8 cellular contexts compared by ENCODE assay signal in genomic region chr19:3618144-3618810, GRCh38. TPM values are rescaled to one million over a fixed set of nuclear protein-coding genes. Genes with fewer than 3 reads are reported as not detected.
A peak's percentile ranks its signal among the peaks of the same experiment; 100 is the strongest.
DNase-seq lines count a peak whose midpoint lies in the region; ATAC-seq and TF ChIP-seq lines count a peak whose summit lies in the region.

No MANE protein-coding gene starts in this region.

- 0 out of 2 replicates have a peak, but pooled peaks cover 8% of the 10 kb centered on the region for H3F3A ChIP-seq in GM23338 (replicated peaks; ENCODE audit: low read depth)

- 0 out of 3 replicates have a peak, but pooled peaks cover 2% of the 10 kb centered on the region for H3K4me1 Mint-ChIP-seq in GM23338
- 0 out of 2 replicates have a peak, but pooled peaks cover 3% of the 10 kb centered on the region for H3K4me1 Mint-ChIP-seq in WTC11

- H3K36me3 ChIP-seq in GM23338 (ENCODE audit: insufficient read depth) (no peaks in the 10 kb centered on the region), liver (ENCODE audit: control insufficient read depth in 4 of 4, insufficient read depth in 3 of 4, low read depth in 1 of 4, low read length in 3 of 4) (peaks cover 0 to 27% (median 7%) of the 10 kb centered on the region in 4 donors)

- H3K27me3 Mint-ChIP-seq in GM23338 (ENCODE audit: insufficient read depth, low read depth, poor library complexity) (peaks cover 4% of the 10 kb centered on the region), WTC11 (ENCODE audit: low read depth) (no peaks in the 10 kb centered on the region)

- peaks cover 5% of the 10 kb centered on the region for H4K20me1 ChIP-seq in GM23338 (replicated peaks; ENCODE audit: insufficient read depth)

- no peaks in the 10 kb centered on the region for H3K9me3 ChIP-seq in liver (ENCODE audit: control insufficient read depth in 4 of 4, low read length in 3 of 4)

- H3K4me3 Mint-ChIP-seq in GM23338: no peak overlapping the region
- H3K4me3 Mint-ChIP-seq in WTC11: no peak overlapping the region

- H3K4me3 ChIP-seq in GM23338 (no peak overlapping the region), liver (ENCODE audit: low read depth in 1 of 3, low read length in 3 of 3) (no peak overlapping the region)

- POLR2A ChIA-PET in WTC11 (lab: Charles Lee): no interaction called here

- H3K4me1 ChIP-seq in GM23338 (ENCODE audit: insufficient read depth): no peaks in the 10 kb centered on the region; the same call in 1 of the 2 replicates
- H3K4me1 ChIP-seq in liver (ENCODE audit: control insufficient read depth in 4 of 4, insufficient read depth in 4 of 4, low read length in 3 of 4): no peaks in the 10 kb centered on the region

- no peaks in the 10 kb centered on the region for H3K79me2 ChIP-seq in GM23338 (replicated peaks; ENCODE audit: insufficient read depth)

- 64% methylated on average over 31 of the region's 31 CpGs for WGBS in liver

- ATAC-seq in GM23338 (peak; percentile 85), WTC11 (peak; percentile 78)

- CTCF ChIA-PET in WTC11 (lab: Charles Lee): interaction anchor here (0.7 to 3.4 kb wide), 6 partner anchors 9 to 32 kb away, joined by 3 to 17 read pairs (median 3); no protein-coding TSS in a partner anchor

- TF ChIP-seq CTCF in GM23338 (conservative IDR thresholded peaks at IDR 0.05; ENCODE audit: low read depth in 2 of 2): peak; percentile 78 to 89
- peak; percentile 92 for TF ChIP-seq CTCF in WTC11 (IDR thresholded peaks at IDR 0.05)
- TF ChIP-seq CTCF in liver (IDR thresholded peaks at IDR 0.05; ENCODE audit: low read depth, low read length, missing input control): peak; percentile 63

- no peak overlapping the region for H3K27ac ChIP-seq in GM23338 (ENCODE audit: low read depth)
- no peak overlapping the region for H3K27ac ChIP-seq in liver (ENCODE audit: low read depth in 1 of 2, low read length in 2 of 2)

- no peak overlapping the region for H2AFZ ChIP-seq in GM23338

- H3K27me3 ChIP-seq in GM23338 (ENCODE audit: insufficient read depth) (no peaks in the 10 kb centered on the region), liver (ENCODE audit: control insufficient read depth in 4 of 4, insufficient read depth in 4 of 4, low read length in 3 of 4) (no peaks in the 10 kb centered on the region)

- DNase-seq in AG08395 (ENCODE audit: low spot score) (peak; percentile 93), GM23338 (ENCODE audit: low spot score) (peak; percentile 79), WTC11 (ENCODE audit: low spot score) (peak; percentile 80), cerebellar cortex (ENCODE audit: low spot score) (peak; percentile 28), amniotic stem cell (lab: John Stamatoyannopoulos, UW) (no peak), NCI-H446 (lab: John Stamatoyannopoulos, UW) (no peak)
- DNase-seq in stimulated activated CD8-positive, alpha-beta memory T cell treated with anti-CD3 and anti-CD28 coated beads, Interleukin-2, amount 100 ng/mL, for 1 hour (ENCODE audit: low read depth in 2 of 2): peak; percentile 18 to 24

- H3K27ac Mint-ChIP-seq in GM23338 (no peak overlapping the region), WTC11 (no peak overlapping the region)

- TF ChIP-seq RAD21 in liver (IDR thresholded peaks at IDR 0.05): peak; percentile 77 to 88

- no peak overlapping the region for H3K9ac ChIP-seq in liver (ENCODE audit: low read depth in 1 of 2, low read length in 2 of 2)

- no peaks in the 10 kb centered on the region for H3K9me3 Mint-ChIP-seq in GM23338
- H3K9me3 Mint-ChIP-seq in WTC11: no peaks in the 10 kb centered on the region

- H3K4me2 ChIP-seq in GM23338: no peak overlapping the region

- H3K9me2 ChIP-seq in GM23338 (ENCODE audit: insufficient read depth): no peaks in the 10 kb centered on the region

- H3K36me3 Mint-ChIP-seq in GM23338 (ENCODE audit: low read depth) (peaks cover 18% of the 10 kb centered on the region), WTC11 (peaks cover 5% of the 10 kb centered on the region)

TF ChIP-seq in GM23338, 12 proteins besides CTCF, POLR2A, EP300 and RAD21 (continues in another document):
- TF ChIP-seq STAT1 (IDR thresholded peaks at IDR 0.05; ENCODE audit: unreplicated experiment): no peak
- no peak for TF ChIP-seq CREB1 (CRISPR knock-in tag; IDR thresholded peaks at IDR 0.05; ENCODE audit: low read depth)
- TF ChIP-seq EZH2 (IDR thresholded peaks at IDR 0.05; ENCODE audit: low read depth, unreplicated experiment): no peak
- TF ChIP-seq NANOG (IDR thresholded peaks at IDR 0.05; ENCODE audit: borderline replicate concordance): no peak
- TF ChIP-seq JUNB (IDR thresholded peaks at IDR 0.05; ENCODE audit: unreplicated experiment): no peak
- no peak for TF ChIP-seq ZNF331 (CRISPR knock-in tag; IDR thresholded peaks at IDR 0.05; ENCODE audit: low read depth)
- TF ChIP-seq EZH2phosphoT487 (IDR thresholded peaks at IDR 0.05; ENCODE audit: unreplicated experiment): no peak

TF ChIP-seq in WTC11, 78 proteins besides CTCF, POLR2A, EP300 and RAD21 (continues in another document):
- no peak for TF ChIP-seq PRDM15 (CRISPR knock-in tag; IDR thresholded peaks at IDR 0.05)

TF ChIP-seq in liver, 16 proteins besides CTCF, POLR2A, EP300 and RAD21 (continues in another document):
- no peak for TF ChIP-seq EGR1 (IDR thresholded peaks at IDR 0.05; ENCODE audit: low read depth in 2 of 2)
- no peak for TF ChIP-seq FOXA1 (IDR thresholded peaks at IDR 0.05)
- no peak for TF ChIP-seq NR2F2 (IDR thresholded peaks at IDR 0.05)
- TF ChIP-seq RXRA (IDR thresholded peaks at IDR 0.05): no peak
- TF ChIP-seq HNF4A (conservative IDR thresholded peaks at IDR 0.05): no peak
- TF ChIP-seq JUND (IDR thresholded peaks at IDR 0.05): no peak
- TF ChIP-seq GABPA (IDR thresholded peaks at IDR 0.05 in 1 of 2, conservative IDR thresholded peaks at IDR 0.05 in 1 of 2): no peak
- TF ChIP-seq HNF4G (IDR thresholded peaks at IDR 0.05): no peak
- TF ChIP-seq SP1 (IDR thresholded peaks at IDR 0.05): no peak
- TF ChIP-seq ATF3 (IDR thresholded peaks at IDR 0.05): no peak
- TF ChIP-seq ZBTB33 (IDR thresholded peaks at IDR 0.05): no peak
- TF ChIP-seq YY1 (IDR thresholded peaks at IDR 0.05): no peak
- no peak for TF ChIP-seq REST (IDR thresholded peaks at IDR 0.05)

RNA-seq across cellular contexts. Expression of gene CACTIN, which starts 8.3 kb away (rescaled TPM):
- 47.4 and 47.7 TPM in 2 replicates for total RNA-seq in GM23338 (2014; rRNA removed; shearing (Covaris generic))
- polyA plus RNA-seq in GM23338 (2016; fragmentation: Nextera tagmentation; extraction: Ambion mirVana) (14.3 and 16.9 TPM in 2 replicates), liver (1 to 10 TPM; 1.9 to 7.4 TPM)
- total RNA-seq in WTC11 (2021) (39.3 to 43.0 TPM (median 42.2 TPM) in 3 replicates), liver (10 to 100 TPM; 12.7 to 13.2 TPM)

RNA-seq across cellular contexts. Expression of gene TBXA2R, which starts 11.6 kb away (rescaled TPM):
- 0.73 and 0.82 TPM in 2 replicates for total RNA-seq in GM23338 (2014; rRNA removed; shearing (Covaris generic))
- 0.42 and 0.47 TPM in 2 replicates for polyA plus RNA-seq in GM23338 (2016; fragmentation: Nextera tagmentation; extraction: Ambion mirVana)
- total RNA-seq in WTC11 (2021): 1.0 to 1.4 TPM (median 1.3 TPM) in 3 replicates
- 1 to 10 TPM; 1.7 to 6.0 TPM for total RNA-seq in liver
- 1 to 10 TPM; 5.0 to 5.9 TPM for polyA plus RNA-seq in liver

RNA-seq across cellular contexts. Expression of gene GIPC3, which starts 33.0 kb away (rescaled TPM):
- total RNA-seq in GM23338 (2014; rRNA removed; shearing (Covaris generic)): 0.59 and 1.6 TPM in 2 replicates
- polyA plus RNA-seq in GM23338 (2016; fragmentation: Nextera tagmentation; extraction: Ambion mirVana) (0.26 and 0.48 TPM in 2 replicates), liver (under 1 TPM; 0.25 to 0.95 TPM)
- total RNA-seq in WTC11 (2021) (1.0 to 2.3 TPM (median 1.6 TPM) in 3 replicates), liver (under 1 TPM; 0.23 to 0.25 TPM)

RNA-seq across cellular contexts. Expression of gene HMG20B, which starts 45.5 kb away (rescaled TPM):
- 107 and 130 TPM in 2 replicates for total RNA-seq in GM23338 (2014; rRNA removed; shearing (Covaris generic))
- polyA plus RNA-seq in GM23338 (2016; fragmentation: Nextera tagmentation; extraction: Ambion mirVana): 74.1 and 77.8 TPM in 2 replicates
- total RNA-seq in WTC11 (2021): 115 to 132 TPM (median 121 TPM) in 3 replicates
- total RNA-seq in liver: 10 to 100 TPM; 28.6 to 35.1 TPM
- polyA plus RNA-seq in liver: 10 to 100 TPM; 29.3 to 31.7 TPM

Comparison
In these comparisons a context has a peak if more than half of its experiments do, and no peak if none do; other contexts are left out.
1. DNase-seq: peak in AG08395 (single experiment), GM23338 (single experiment), WTC11 (single experiment), cerebellar cortex (single experiment) and stimulated activated CD8-positive, alpha-beta memory T cell treated with anti-CD3 and anti-CD28 coated beads, Interleukin-2, amount 100 ng/mL, for 1 hour (2 of 2); none in amniotic stem cell (single experiment) and NCI-H446 (0 of 2).
2. Peak in every context shown above with its lines, with median percentiles within 50 percentile points of each other: CTCF ChIP-seq.